Comparison of ENCODE assay signal across 10 cellular contexts in the genomic region with DNA sequence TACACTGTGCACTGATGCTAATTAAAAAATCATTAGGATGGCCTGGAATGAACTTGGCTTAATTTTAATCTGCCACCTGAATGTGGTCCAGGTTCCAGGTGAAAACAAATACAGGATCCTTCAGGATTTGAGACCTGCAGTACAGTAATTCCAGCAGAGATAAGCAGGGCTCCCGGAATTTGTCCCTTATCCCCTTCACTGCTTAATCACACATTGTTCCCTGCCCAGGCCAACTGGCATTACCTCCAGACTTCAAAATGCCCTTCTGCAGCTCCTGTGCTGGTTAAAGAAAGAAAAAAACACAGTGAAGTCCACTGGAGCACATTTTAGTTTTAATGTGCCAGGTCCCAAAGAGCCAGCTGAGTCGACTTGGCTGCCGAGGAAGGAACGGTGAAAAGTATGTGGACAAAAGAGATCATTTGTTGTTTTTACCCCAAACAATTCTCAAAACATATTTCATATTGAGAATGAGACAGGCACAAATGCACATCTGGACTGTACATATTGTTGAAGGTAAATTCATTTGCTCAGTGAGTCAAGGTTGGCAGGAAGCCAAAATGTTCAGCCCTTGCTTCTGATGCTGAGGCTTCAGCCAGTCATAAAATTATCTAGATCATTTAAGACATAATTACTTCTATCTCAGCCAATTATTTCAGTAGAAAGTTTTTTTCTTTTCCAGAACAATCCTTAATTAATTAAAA. TPM values are rescaled to one million over a fixed set of nuclear protein-coding genes. Genes with fewer than 3 reads are reported as not detected.
DNase-seq lines count a peak whose midpoint lies in the region; ATAC-seq, FAIRE-seq and TF ChIP-seq lines count a peak whose summit lies in the region.
"Had no signal": no experiment of that assay in that cellular context is flagged by ENCODE, and none has a peak within 500 bp of the region (broad histone marks: within the 10 kb centered on the region; RNA-seq: fewer than 3 reads in every experiment).

No MANE protein-coding gene starts in this region.

- no peak for TF ChIP-seq POLR2A in A549 (IDR thresholded peaks at IDR 0.05; ENCODE audit: low read length)

- H3K4me3 ChIP-seq in A549 (no peak overlapping the region), PC-9 (no peak overlapping the region)
- H3K4me3 ChIP-seq: skin epidermis had no signal

- WGBS in A549 (ENCODE audit: missing lambda C conversion rate) = 28% methylated on average over 4 of the region's 4 CpGs

- no TSS peak for BruUV-seq in PC-9 (replicated peaks; lab: Mats Ljungman, UMichigan)

- intact Hi-C loops in PC-9 (cut with micrococcal nuclease; ENCODE audit: unreplicated experiment) = loop anchor here (5.0 kb wide), 1 partner anchor 509 kb away; no protein-coding TSS in a partner anchor

- ATAC-seq in A549 (peak in 1 of 2 experiments; percentile 50; a peak in 2 of 6 replicates), GM18870 (IDR thresholded peaks at IDR 0.05; ENCODE audit: unreplicated experiment) (no peak), HG02885 (IDR thresholded peaks at IDR 0.05; ENCODE audit: poor library complexity, unreplicated experiment) (no peak), HG03095 (IDR thresholded peaks at IDR 0.05; ENCODE audit: unreplicated experiment) (no peak)

- H3F3A ChIP-seq in PC-9 (ENCODE audit: insufficient read depth, low read depth) = peaks cover 29% of the 10 kb centered on the region

- no peak for TF ChIP-seq EP300 in A549 (IDR thresholded peaks at IDR 0.05)

- H3K4me1 ChIP-seq in A549 (peaks cover 23% of the 10 kb centered on the region), PC-9 (replicated peaks; ENCODE audit: insufficient read depth) (peaks cover 41% of the 10 kb centered on the region)

- no peak overlapping the region for H2AFZ ChIP-seq in PC-9

- POLR2A ChIA-PET in A549 (lab: Yijun Ruan, JAX) (no interaction called here), PC-9 (lab: Charles Lee; ENCODE audit: unreplicated experiment) (interaction anchor here (0.6 kb wide), 1 partner anchor 18 kb away, joined by 3 read pairs; no protein-coding TSS in a partner anchor)

- no peaks in the 10 kb centered on the region for H3K79me2 ChIP-seq in PC-9 (ENCODE audit: low read depth)

- H3K9me3 ChIP-seq in A549 = no peaks in the 10 kb centered on the region
- no peaks in the 10 kb centered on the region for H3K9me3 ChIP-seq in PC-9 (ENCODE audit: insufficient read depth, low read depth)

- H3K4me2 ChIP-seq in A549 = peak overlapping the region; percentile 54
- peak overlapping the region; percentile 69 for H3K4me2 ChIP-seq in PC-9

- no peak for FAIRE-seq in A549 (lab: Jason Lieb, UNC)
- FAIRE-seq: endometrium had no signal

- no peaks in the 10 kb centered on the region for H3K9me2 ChIP-seq in PC-9 (ENCODE audit: insufficient read depth)

- CTCF ChIA-PET in A549 (lab: Yijun Ruan, JAX) = no interaction called here
- CTCF ChIA-PET in PC-9 (lab: Charles Lee) = no interaction called here

- H3K36me3 ChIP-seq in PC-9 (ENCODE audit: low read depth) = no peaks in the 10 kb centered on the region

- no peaks in the 10 kb centered on the region for H4K20me1 ChIP-seq in PC-9 (ENCODE audit: insufficient read depth)

- peak overlapping the region in 1 of 2 experiments; percentile 36; a peak in 1 of 6 replicates for H3K27ac ChIP-seq in A549
- H3K27ac ChIP-seq in PC-9 = peak overlapping the region; percentile 80

- no peaks in the 10 kb centered on the region for H3K27me3 ChIP-seq in PC-9 (ENCODE audit: insufficient read depth, low read depth)

- no peak for TF ChIP-seq RAD21 in A549 (conservative IDR thresholded peaks at IDR 0.05 in 1 of 2, IDR thresholded peaks at IDR 0.05 in 1 of 2)

- no peak for TF ChIP-seq CTCF in A549 (IDR thresholded peaks at IDR 0.05)
- TF ChIP-seq CTCF in PC-9 (conservative IDR thresholded peaks at IDR 0.05) = no peak

- DNase-seq in A549 (ENCODE audit: low read depth in 1 of 2, low spot score in 1 of 2) = peak in 1 of 2 experiments; percentile 60
- peak; percentile 41 for DNase-seq in HT1080 (ENCODE audit: low read depth)
- DNase-seq in PC-9 = peak in 1 of 2 experiments; percentile 64
- DNase-seq in fibroblast of the conjunctiva (ENCODE audit: low read depth) = peak; percentile 53
- DNase-seq in HK-2 (ENCODE audit: unreplicated experiment) = no peak

TF ChIP-seq in A549, 52 proteins besides CTCF, POLR2A, EP300 and RAD21:
- TF ChIP-seq ESRRA (IDR thresholded peaks at IDR 0.05; ENCODE audit: borderline replicate concordance, low read length) = no peak
- no peak for TF ChIP-seq HOXB13 (CRISPR knock-in tag; IDR thresholded peaks at IDR 0.05; ENCODE audit: low read depth)
- no peak for TF ChIP-seq RCOR1 (IDR thresholded peaks at IDR 0.05; ENCODE audit: low read depth, low read length)
- TF ChIP-seq GATA3 (IDR thresholded peaks at IDR 0.05; ENCODE audit: borderline replicate concordance) = no peak
- TF ChIP-seq ZC3H11A (IDR thresholded peaks at IDR 0.05) = no peak
- no peak for TF ChIP-seq NPAS2 (CRISPR knock-in tag; IDR thresholded peaks at IDR 0.05; ENCODE audit: borderline replicate concordance)
- no peak for TF ChIP-seq TFCP2L1 (CRISPR knock-in tag; IDR thresholded peaks at IDR 0.05)
- TF ChIP-seq NR3C1 (IDR thresholded peaks at IDR 0.05) = no peak
- no peak for TF ChIP-seq CEBPB (IDR thresholded peaks at IDR 0.05)
- TF ChIP-seq JUN (IDR thresholded peaks at IDR 0.05) = no peak
- TF ChIP-seq BHLHE40 (IDR thresholded peaks at IDR 0.05; ENCODE audit: low read depth, low read length) = no peak
- TF ChIP-seq EHMT2 (IDR thresholded peaks at IDR 0.05; ENCODE audit: low read depth) = no peak
- no peak for TF ChIP-seq ZFP36 (IDR thresholded peaks at IDR 0.05; ENCODE audit: borderline replicate concordance, partially characterized antibody)
- no peak for TF ChIP-seq SREBF2 (IDR thresholded peaks at IDR 0.05)
- no peak for TF ChIP-seq HDAC2 (IDR thresholded peaks at IDR 0.05)
- TF ChIP-seq KDM1A (IDR thresholded peaks at IDR 0.05; ENCODE audit: low read depth) = no peak
- TF ChIP-seq, protein P1, sequence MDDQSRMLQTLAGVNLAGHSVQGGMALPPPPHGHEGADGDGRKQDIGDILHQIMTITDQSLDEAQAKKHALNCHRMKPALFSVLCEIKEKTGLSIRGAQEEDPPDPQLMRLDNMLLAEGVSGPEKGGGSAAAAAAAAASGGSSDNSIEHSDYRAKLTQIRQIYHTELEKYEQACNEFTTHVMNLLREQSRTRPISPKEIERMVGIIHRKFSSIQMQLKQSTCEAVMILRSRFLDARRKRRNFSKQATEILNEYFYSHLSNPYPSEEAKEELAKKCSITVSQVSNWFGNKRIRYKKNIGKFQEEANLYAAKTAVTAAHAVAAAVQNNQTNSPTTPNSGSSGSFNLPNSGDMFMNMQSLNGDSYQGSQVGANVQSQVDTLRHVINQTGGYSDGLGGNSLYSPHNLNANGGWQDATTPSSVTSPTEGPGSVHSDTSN (IDR thresholded peaks at IDR 0.05) = no peak
- no peak for TF ChIP-seq RARB (CRISPR knock-in tag; IDR thresholded peaks at IDR 0.05)
- TF ChIP-seq MYC (IDR thresholded peaks at IDR 0.05; ENCODE audit: borderline replicate concordance, low read length) = no peak

RNA-seq across cellular contexts. Expression of a gene that starts 28.4 kb away (rescaled TPM):
- 99.3 and 112 TPM in 2 replicates for polyA plus RNA-seq in A549 (2011; rRNA removed)
- 50.7 and 60.6 TPM in 2 replicates for polyA plus RNA-seq in A549 (2012; cell fraction: cytosol; rRNA removed)
- polyA plus RNA-seq in A549 (2012; cell fraction: nucleus; rRNA removed) = 26.1 and 35.0 TPM in 2 replicates
- 104 to 109 TPM (median 106 TPM) in 3 replicates for polyA plus RNA-seq in A549 (2017; fragmentation: RNase III; extraction: RNeasy Plus Mini Kit Qiagen cat#74134 plus additional on column Dnase treatment)
- 26.5 and 31.2 TPM in 2 replicates for polyA minus RNA-seq in A549 (2011; rRNA and poly(A)+ RNA removed)
- 64.7 and 88.3 TPM in 2 replicates for total RNA-seq in HT1080 (2014; rRNA removed; shearing (Covaris generic))
- polyA plus RNA-seq in HT1080 (2015; cell fraction: cytosol; rRNA removed) = 90.7 and 105 TPM in 2 replicates
- polyA plus RNA-seq in HT1080 (2015; cell fraction: nucleus; rRNA removed) = 96.3 and 106 TPM in 2 replicates
- total RNA-seq in PC-9 (2021) = 19.2 and 20.0 TPM in 2 replicates
